ENCODE assay signal across 15 cellular contexts in the genomic region with DNA sequence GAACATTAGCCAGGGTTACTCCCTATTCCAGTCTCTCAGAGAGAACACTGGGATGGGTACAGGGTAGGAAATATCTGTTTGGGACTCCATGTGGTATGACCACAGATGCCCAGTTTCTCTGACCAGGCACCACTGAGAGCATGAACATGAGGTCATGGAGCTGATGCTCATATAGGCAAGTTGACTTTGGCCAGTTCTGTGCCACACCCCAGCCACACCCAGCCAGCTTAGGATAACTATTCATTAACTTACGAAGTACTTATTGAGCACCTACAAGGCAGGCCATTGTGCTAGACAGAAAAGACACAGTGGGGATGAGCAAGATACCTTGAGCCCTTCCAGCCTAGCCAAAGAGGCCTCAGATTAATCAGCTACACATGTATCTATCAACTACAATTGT.
DNase-seq lines count a peak whose midpoint lies in the region; ATAC-seq and TF ChIP-seq lines count a peak whose summit lies in the region.
"Had no signal": no experiment of that assay in that cellular context is flagged by ENCODE, and none has a peak within 500 bp of the region (broad histone marks: within the 10 kb centered on the region; RNA-seq: fewer than 3 reads in every experiment).

No MANE protein-coding gene starts in this region.

- no peaks in the 10 kb centered on the region for H3K36me3 Mint-ChIP-seq in activated CD8-positive, alpha-beta memory T cell treated with anti-CD3 and anti-CD28 coated beads, Interleukin-2, amount 10 ng/mL, durations not matched to agents 7 days and 5 days
- H3K36me3 Mint-ChIP-seq in osteocyte (ENCODE audit: unreplicated experiment): no peaks in the 10 kb centered on the region
- H3K36me3 Mint-ChIP-seq: CD4-positive, CD25-positive, alpha-beta regulatory T cell had no signal

- peak; percentile 5 for DNase-seq in activated CD8-positive, alpha-beta memory T cell treated with anti-CD3 and anti-CD28 coated beads, Interleukin-2, amount 10 ng/mL, durations not matched to agents 7 days and 5 days
- no peak for DNase-seq in activated CD8-positive, alpha-beta memory T cell treated with anti-CD3 and anti-CD28 coated beads, Interleukin-2, amount 50 U/mL, for 48 hours
- peak; percentile 3 for DNase-seq in colonic mucosa
- peak; percentile 21 for DNase-seq in osteocyte (ENCODE audit: extremely low spot score, unreplicated experiment)
- DNase-seq in vagina (ENCODE audit: extremely low spot score in 2 of 2): peak; percentile 34 to 62
- no peak for DNase-seq in breast epithelium (ENCODE audit: low spot score in 2 of 2)
- DNase-seq in hypothalamus (lab: John Stamatoyannopoulos, UW): no peak
- no peak for DNase-seq in left ventricle myocardium superior
- DNase-seq: ACHN; CD4-positive, CD25-positive, alpha-beta regulatory T cell; DMS 273 treated with DMSO at 0.1 percent for 48 hours; HCEC 1CT; HFFc6 had no signal

- no peaks in the 10 kb centered on the region for H3K4me1 Mint-ChIP-seq in activated CD8-positive, alpha-beta memory T cell treated with anti-CD3 and anti-CD28 coated beads, Interleukin-2, amount 10 ng/mL, durations not matched to agents 7 days and 5 days
- peaks cover 5% of the 10 kb centered on the region for H3K4me1 Mint-ChIP-seq in osteocyte (ENCODE audit: unreplicated experiment)

- ATAC-seq in activated CD8-positive, alpha-beta memory T cell treated with anti-CD3 and anti-CD28 coated beads, Interleukin-2, amount 10 ng/mL, durations not matched to agents 7 days and 5 days: no peak
- ATAC-seq in left ventricle myocardium superior: no peak

- H3K27me3 Mint-ChIP-seq in activated CD8-positive, alpha-beta memory T cell treated with anti-CD3 and anti-CD28 coated beads, Interleukin-2, amount 10 ng/mL, durations not matched to agents 7 days and 5 days: peaks cover 63% of the 10 kb centered on the region
- H3K27me3 Mint-ChIP-seq in osteocyte (ENCODE audit: unreplicated experiment): no peaks in the 10 kb centered on the region

- H3K27me3 ChIP-seq in colonic mucosa: no peaks in the 10 kb centered on the region
- H3K27me3 ChIP-seq in vagina: no peaks in the 10 kb centered on the region
- H3K27me3 ChIP-seq in breast epithelium: no peaks in the 10 kb centered on the region
- H3K27me3 ChIP-seq: BLaER1 treated with 17β-estradiol and CSF1 and Interleukin-3, amounts not matched to agents 10 nM and 100 nM had no signal

- TF ChIP-seq CTCF in colonic mucosa (IDR thresholded peaks at IDR 0.05) (no peak), osteocyte (IDR thresholded peaks at IDR 0.05) (no peak), vagina (IDR thresholded peaks at IDR 0.05) (no peak), breast epithelium (IDR thresholded peaks at IDR 0.05) (no peak)

- H3K36me3 ChIP-seq in colonic mucosa: no peaks in the 10 kb centered on the region
- no peaks in the 10 kb centered on the region for H3K36me3 ChIP-seq in vagina
- H3K36me3 ChIP-seq in breast epithelium: no peaks in the 10 kb centered on the region

- H3K9me3 ChIP-seq in colonic mucosa (no peaks in the 10 kb centered on the region), vagina (no peaks in the 10 kb centered on the region), breast epithelium (no peaks in the 10 kb centered on the region)

- no peak for TF ChIP-seq POLR2A in vagina (IDR thresholded peaks at IDR 0.05)
- TF ChIP-seq POLR2A in breast epithelium (IDR thresholded peaks at IDR 0.05): no peak

- H3K4me3 ChIP-seq in colonic mucosa (no peak overlapping the region), vagina (no peak overlapping the region), breast epithelium (no peak overlapping the region)
- H3K4me3 ChIP-seq: BLaER1 treated with 17β-estradiol and CSF1 and Interleukin-3, amounts not matched to agents 10 nM and 100 nM had no signal

- H3K4me3 Mint-ChIP-seq in activated CD8-positive, alpha-beta memory T cell treated with anti-CD3 and anti-CD28 coated beads, Interleukin-2, amount 10 ng/mL, durations not matched to agents 7 days and 5 days: no peak overlapping the region
- no peak overlapping the region for H3K4me3 Mint-ChIP-seq in osteocyte (ENCODE audit: unreplicated experiment)
- H3K4me3 Mint-ChIP-seq: CD4-positive, CD25-positive, alpha-beta regulatory T cell; HFFc6 had no signal

- intact Hi-C loops in colonic mucosa (cut with DNase I): no loop called here
- intact Hi-C loops in vagina (cut with DNase I): no loop called here
- intact Hi-C loops in breast epithelium (cut with DNase I; ENCODE audit: low total_unique reads): no loop called here
- intact Hi-C loops in left ventricle myocardium superior (cut with micrococcal nuclease): no loop called here

- H3K4me1 ChIP-seq in colonic mucosa (no peaks in the 10 kb centered on the region), vagina (no peaks in the 10 kb centered on the region), breast epithelium (no peaks in the 10 kb centered on the region)
- H3K4me1 ChIP-seq: BLaER1 treated with 17β-estradiol and CSF1 and Interleukin-3, amounts not matched to agents 10 nM and 100 nM had no signal

- H3K9me3 Mint-ChIP-seq in activated CD8-positive, alpha-beta memory T cell treated with anti-CD3 and anti-CD28 coated beads, Interleukin-2, amount 10 ng/mL, durations not matched to agents 7 days and 5 days (ENCODE audit: low read depth): peaks cover 3% of the 10 kb centered on the region
- peaks cover 8% of the 10 kb centered on the region for H3K9me3 Mint-ChIP-seq in osteocyte (ENCODE audit: unreplicated experiment)

- no peak overlapping the region for H3K27ac ChIP-seq in colonic mucosa
- H3K27ac ChIP-seq in vagina: no peak overlapping the region
- H3K27ac ChIP-seq in breast epithelium: no peak overlapping the region
- H3K27ac ChIP-seq: BLaER1 treated with 17β-estradiol and CSF1 and Interleukin-3, amounts not matched to agents 10 nM and 100 nM; HL-60 had no signal

- H3K9ac ChIP-seq in colonic mucosa (ENCODE audit: low read depth in 2 of 2, low read length in 2 of 2): no peak overlapping the region
- H3K9ac ChIP-seq: BLaER1 treated with 17β-estradiol and CSF1 and Interleukin-3, amounts not matched to agents 10 nM and 100 nM had no signal

- CTCF ChIA-PET in activated CD8-positive, alpha-beta memory T cell treated with anti-CD3 and anti-CD28 coated beads, Interleukin-2, amount 10 ng/mL, durations not matched to agents 7 days and 5 days (lab: Charles Lee): interaction anchor here (1.4 kb wide), 1 partner anchor 13 kb away, joined by 6 read pairs; no protein-coding TSS in a partner anchor

- H3K27ac Mint-ChIP-seq in activated CD8-positive, alpha-beta memory T cell treated with anti-CD3 and anti-CD28 coated beads, Interleukin-2, amount 10 ng/mL, durations not matched to agents 7 days and 5 days: no peak overlapping the region
- H3K27ac Mint-ChIP-seq in osteocyte (ENCODE audit: unreplicated experiment): no peak overlapping the region
- H3K27ac Mint-ChIP-seq: CD4-positive, CD25-positive, alpha-beta regulatory T cell; HFFc6 had no signal

Comparison
In these comparisons a context has a peak if more than half of its experiments do, and no peak if none do; other contexts are left out.
1. DNase-seq: peak in activated CD8-positive, alpha-beta memory T cell treated with anti-CD3 and anti-CD28 coated beads, Interleukin-2, amount 10 ng/mL, durations not matched to agents 7 days and 5 days (single experiment), colonic mucosa (single experiment), osteocyte (single experiment) and vagina (2 of 2); none in activated CD8-positive, alpha-beta memory T cell treated with anti-CD3 and anti-CD28 coated beads, Interleukin-2, amount 50 U/mL, for 48 hours (single experiment), breast epithelium (0 of 2), hypothalamus (0 of 51) and left ventricle myocardium superior (single experiment).